4 cellular contexts compared by ENCODE assay signal in the genomic region with DNA sequence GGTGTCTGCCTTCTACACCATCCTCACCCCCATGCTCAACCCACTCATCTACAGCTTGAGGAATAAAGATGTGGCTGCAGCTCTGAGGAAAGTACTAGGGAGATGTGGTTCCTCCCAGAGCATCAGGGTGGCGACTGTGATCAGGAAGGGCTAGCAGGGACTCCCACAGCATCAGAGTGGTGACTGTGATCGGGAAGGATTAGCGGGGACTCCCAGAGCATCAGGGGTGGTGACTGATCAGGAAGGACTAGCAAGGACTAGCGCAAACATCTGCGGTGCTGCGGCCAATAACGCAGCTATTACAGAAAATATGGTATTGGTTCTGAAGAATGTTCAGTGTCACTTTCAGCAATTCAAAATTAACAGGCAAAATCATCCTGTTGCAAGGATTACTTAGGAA. TPM values are rescaled to one million over a fixed set of nuclear protein-coding genes. Genes with fewer than 3 reads are reported as not detected.
"Had no signal": no experiment of that assay in that cellular context is flagged by ENCODE, and none has a peak within 500 bp of the region (broad histone marks: within the 10 kb centered on the region; RNA-seq: fewer than 3 reads in every experiment).

No MANE protein-coding gene starts in this region.

RNA-seq across cellular contexts. Expression of gene OR2T2, which starts 8.2 kb away (rescaled TPM):
- total RNA-seq: LHCN-M2, M059J, MCF 10A, NCI-H460 had no signal

RNA-seq across cellular contexts. Expression of gene OR2T3, which starts 19.5 kb away (rescaled TPM):
- total RNA-seq: LHCN-M2, M059J, MCF 10A, NCI-H460 had no signal

RNA-seq across cellular contexts. Expression of gene OR2T5, which starts 34.8 kb away (rescaled TPM):
- total RNA-seq: LHCN-M2, M059J, MCF 10A, NCI-H460 had no signal

RNA-seq across cellular contexts. Expression of gene OR2T1, which starts 50.8 kb away (rescaled TPM):
- total RNA-seq: LHCN-M2, M059J, MCF 10A, NCI-H460 had no signal

RNA-seq across cellular contexts. Expression of gene OR2G6, which starts 54.3 kb away (rescaled TPM):
- total RNA-seq: LHCN-M2, M059J, MCF 10A, NCI-H460 had no signal
